7 cellular contexts compared by ENCODE assay signal in the genomic region with DNA sequence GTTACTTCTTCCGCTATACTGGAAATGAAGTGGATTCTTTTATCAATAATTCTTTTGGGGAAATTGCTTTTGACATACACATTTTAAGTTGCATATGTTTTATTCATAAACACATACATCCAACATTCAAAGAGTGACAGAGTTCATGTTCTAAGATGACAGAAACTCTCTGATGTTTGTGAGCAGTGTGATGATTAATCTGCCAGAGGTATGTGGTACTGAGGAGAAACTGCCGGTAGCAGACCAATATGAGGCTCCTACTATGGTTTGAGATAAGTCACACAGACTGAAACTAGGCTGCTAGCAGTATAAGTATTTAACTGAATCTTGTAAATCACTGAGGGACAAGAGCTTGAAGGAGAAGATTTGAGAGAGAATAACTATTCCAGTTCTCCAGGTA.
"Had no signal": no experiment of that assay in that cellular context is flagged by ENCODE, and none has a peak within 500 bp of the region (broad histone marks: within the 10 kb centered on the region; RNA-seq: fewer than 3 reads in every experiment).

No MANE protein-coding gene starts in this region.

- H3K36me3 Mint-ChIP-seq: IgD-negative memory B cell had no signal

- H3K27me3 Mint-ChIP-seq: IgD-negative memory B cell had no signal

- H3K9me3 Mint-ChIP-seq: GM23338, H9, IgD-negative memory B cell had no signal

- FAIRE-seq: H1, H54, HepG2 had no signal

- H3K4me2 ChIP-seq: GM23338 had no signal

- H3K4me3 Mint-ChIP-seq: GM23338, H9, IgD-negative memory B cell had no signal

- H2AFZ ChIP-seq: GM23338 had no signal

- H3K4me1 Mint-ChIP-seq: GM23338, H9, IgD-negative memory B cell had no signal

- H3K27ac Mint-ChIP-seq: GM23338, H9, IgD-negative memory B cell had no signal

- ATAC-seq: GM23338, HepG2 had no signal

- DNase-seq: H9, HCEC 1CT had no signal

- H3K4me3 ChIP-seq: GM23338 had no signal
